8 cellular contexts compared by ENCODE assay signal in the genomic region with DNA sequence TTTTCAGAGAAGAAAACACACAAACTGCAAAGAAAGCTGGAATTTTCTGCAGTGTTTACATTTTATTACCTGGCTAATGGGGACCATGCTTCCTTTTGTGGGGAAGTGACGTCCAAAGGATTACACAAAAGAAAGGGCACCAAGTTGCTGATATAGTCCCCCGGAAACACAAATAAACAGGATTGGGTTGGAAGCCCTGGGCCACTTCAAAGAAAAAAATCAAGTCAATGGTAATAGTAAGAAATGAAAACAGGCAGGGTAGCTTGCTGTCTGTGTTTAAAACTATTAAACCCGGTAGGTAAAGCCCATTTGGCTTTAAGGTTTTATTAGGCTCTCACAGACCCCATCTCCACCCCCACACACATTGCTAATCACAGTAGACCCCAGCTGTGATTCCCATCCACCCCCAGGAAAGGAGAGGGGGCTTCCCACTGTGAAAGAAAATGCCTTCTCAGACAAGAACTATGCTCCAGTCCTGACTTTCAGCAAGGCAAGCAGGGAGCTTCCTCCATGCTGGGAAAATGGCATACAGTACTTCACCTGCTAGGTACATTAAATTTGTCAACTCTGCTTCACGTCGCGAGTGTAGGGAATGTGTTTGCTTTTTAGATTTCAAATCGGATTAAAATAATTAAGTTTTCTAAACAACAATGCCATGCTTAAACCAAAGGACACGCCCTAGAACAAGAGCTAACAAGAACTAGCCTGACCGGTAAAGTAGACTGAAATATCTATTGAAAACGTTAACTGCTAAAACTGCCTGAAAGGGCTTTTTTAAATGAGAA. TPM values are rescaled to one million over a fixed set of nuclear protein-coding genes. Genes with fewer than 3 reads are reported as not detected.
DNase-seq lines count a peak whose midpoint lies in the region; ATAC-seq lines count a peak whose summit lies in the region.

No MANE protein-coding gene starts in this region.

- H3K9me3 ChIP-seq in iPS-18c (ENCODE audit: control insufficient read depth, insufficient read depth, low read length), result no peaks in the 10 kb centered on the region
- H3K9me3 ChIP-seq in stomach smooth muscle (ENCODE audit: control insufficient read depth in 2 of 2, low read length in 2 of 2), result no peaks in the 10 kb centered on the region

- peak overlapping the region; percentile 68 to 82 for H3K9ac ChIP-seq in stomach smooth muscle (ENCODE audit: low read length in 2 of 2)

- DNase-seq in stimulated activated naive CD8-positive, alpha-beta T cell treated with anti-CD3 and anti-CD28 coated beads, Interleukin-15, Interleukin-2, amounts not matched to agents 100 U/mL and 50 U/mL, for 24 hours, result no peak
- DNase-seq in activated T-helper 1 cell treated with anti-CD3 and anti-CD28 coated beads, Interleukin-12 subunit alpha, Interleukin-12 subunit beta, Interleukin-2, Interleukin-4 antibody, amounts not matched to agents 30 ng/mL and 10 ng/mL and 1 ng/mL, durations not matched to agents 14 hours and 24 hours and 36 hours (ENCODE audit: low spot score), result no peak
- DNase-seq in NCI-H2227 treated with DMSO at 0.1 percent for 48 hours (lab: John Stamatoyannopoulos, UW), result no peak

- no peak overlapping the region for H3K27ac Mint-ChIP-seq in stimulated activated naive CD8-positive, alpha-beta T cell treated with anti-CD3 and anti-CD28 coated beads, Interleukin-15, Interleukin-2, amounts not matched to agents 100 ng/mL and 50 ng/mL, for 24 hours
- H3K27ac Mint-ChIP-seq in activated T-helper 1 cell treated with anti-CD3 and anti-CD28 coated beads, Interleukin-12 subunit alpha, Interleukin-12 subunit beta, Interleukin-2, Interleukin-4 antibody, amounts not matched to agents 30 ng/mL and 10 ng/mL and 1 ng/mL, durations not matched to agents 14 hours and 24 hours and 36 hours, result peak overlapping the region; percentile 41

- H3K27me3 ChIP-seq in stomach smooth muscle (ENCODE audit: control insufficient read depth in 1 of 2, insufficient read depth in 2 of 2, low read length in 2 of 2), result no peaks in the 10 kb centered on the region

- peaks cover 60% of the 10 kb centered on the region for H3K27me3 Mint-ChIP-seq in stimulated activated naive CD8-positive, alpha-beta T cell treated with anti-CD3 and anti-CD28 coated beads, Interleukin-15, Interleukin-2, amounts not matched to agents 100 ng/mL and 50 ng/mL, for 24 hours
- peaks cover 21% of the 10 kb centered on the region for H3K27me3 Mint-ChIP-seq in activated T-helper 1 cell treated with anti-CD3 and anti-CD28 coated beads, Interleukin-12 subunit alpha, Interleukin-12 subunit beta, Interleukin-2, Interleukin-4 antibody, amounts not matched to agents 30 ng/mL and 10 ng/mL and 1 ng/mL, durations not matched to agents 14 hours and 24 hours and 36 hours (ENCODE audit: insufficient read depth)

- no peaks in the 10 kb centered on the region for H3K36me3 Mint-ChIP-seq in stimulated activated naive CD8-positive, alpha-beta T cell treated with anti-CD3 and anti-CD28 coated beads, Interleukin-15, Interleukin-2, amounts not matched to agents 100 ng/mL and 50 ng/mL, for 24 hours (ENCODE audit: low read depth)
- peaks cover 2% of the 10 kb centered on the region for H3K36me3 Mint-ChIP-seq in activated T-helper 1 cell treated with anti-CD3 and anti-CD28 coated beads, Interleukin-12 subunit alpha, Interleukin-12 subunit beta, Interleukin-2, Interleukin-4 antibody, amounts not matched to agents 30 ng/mL and 10 ng/mL and 1 ng/mL, durations not matched to agents 14 hours and 24 hours and 36 hours (ENCODE audit: low read depth)

- H3K4me1 Mint-ChIP-seq in stimulated activated naive CD8-positive, alpha-beta T cell treated with anti-CD3 and anti-CD28 coated beads, Interleukin-15, Interleukin-2, amounts not matched to agents 100 ng/mL and 50 ng/mL, for 24 hours (ENCODE audit: low read depth), result peaks cover 23% of the 10 kb centered on the region
- H3K4me1 Mint-ChIP-seq in activated T-helper 1 cell treated with anti-CD3 and anti-CD28 coated beads, Interleukin-12 subunit alpha, Interleukin-12 subunit beta, Interleukin-2, Interleukin-4 antibody, amounts not matched to agents 30 ng/mL and 10 ng/mL and 1 ng/mL, durations not matched to agents 14 hours and 24 hours and 36 hours (ENCODE audit: low read depth), result peaks cover 29% of the 10 kb centered on the region

- intact Hi-C loops in activated T-helper 1 cell treated with anti-CD3 and anti-CD28 coated beads, Interleukin-12 subunit alpha, Interleukin-12 subunit beta, Interleukin-2, Interleukin-4 antibody, amounts not matched to agents 30 ng/mL and 10 ng/mL and 1 ng/mL, durations not matched to agents 14 hours and 24 hours and 36 hours (cut with micrococcal nuclease), result loop anchor here (5.0 to 10.0 kb wide), 5 partner anchors 56 to 881 kb away; a partner anchor contains a TSS

- H3K4me3 ChIP-seq in iPS-18c (ENCODE audit: insufficient read depth, low read depth, low read length) (peak overlapping the region; percentile 81), stomach smooth muscle (ENCODE audit: low read length in 2 of 2) (peak overlapping the region; percentile 82 to 83)

- H3K27ac ChIP-seq in stomach smooth muscle (ENCODE audit: low read length), result no peak overlapping the region

- no peaks in the 10 kb centered on the region for H3K9me3 Mint-ChIP-seq in stimulated activated naive CD8-positive, alpha-beta T cell treated with anti-CD3 and anti-CD28 coated beads, Interleukin-15, Interleukin-2, amounts not matched to agents 100 ng/mL and 50 ng/mL, for 24 hours
- H3K9me3 Mint-ChIP-seq in activated T-helper 1 cell treated with anti-CD3 and anti-CD28 coated beads, Interleukin-12 subunit alpha, Interleukin-12 subunit beta, Interleukin-2, Interleukin-4 antibody, amounts not matched to agents 30 ng/mL and 10 ng/mL and 1 ng/mL, durations not matched to agents 14 hours and 24 hours and 36 hours, result no peaks in the 10 kb centered on the region

- peak overlapping the region; percentile 86 for H3K4me3 Mint-ChIP-seq in stimulated activated naive CD8-positive, alpha-beta T cell treated with anti-CD3 and anti-CD28 coated beads, Interleukin-15, Interleukin-2, amounts not matched to agents 100 ng/mL and 50 ng/mL, for 24 hours
- H3K4me3 Mint-ChIP-seq in activated T-helper 1 cell treated with anti-CD3 and anti-CD28 coated beads, Interleukin-12 subunit alpha, Interleukin-12 subunit beta, Interleukin-2, Interleukin-4 antibody, amounts not matched to agents 30 ng/mL and 10 ng/mL and 1 ng/mL, durations not matched to agents 14 hours and 24 hours and 36 hours, result peak overlapping the region; percentile 90

- no peak for ATAC-seq in stimulated activated naive CD8-positive, alpha-beta T cell treated with anti-CD3 and anti-CD28 coated beads, Interleukin-15, Interleukin-2, amounts not matched to agents 100 U/mL and 50 U/mL, for 24 hours
- ATAC-seq in GM21423 (IDR thresholded peaks at IDR 0.05; ENCODE audit: unreplicated experiment), result no peak
- no peak for ATAC-seq in HG02884 (IDR thresholded peaks at IDR 0.05; ENCODE audit: unreplicated experiment)

- no peaks in the 10 kb centered on the region for H3K36me3 ChIP-seq in stomach smooth muscle (ENCODE audit: control insufficient read depth in 2 of 2, insufficient read depth in 2 of 2, low read length in 2 of 2)

- H3K4me1 ChIP-seq in stomach smooth muscle (ENCODE audit: control insufficient read depth, insufficient read depth, low read length), result peaks cover 8% of the 10 kb centered on the region

RNA-seq across cellular contexts. Expression of a gene that starts 1.1 kb away (rescaled TPM):
- 5.6 and 5.7 TPM in 2 replicates for total RNA-seq in activated T-helper 1 cell treated with anti-CD3 and anti-CD28 coated beads, Interleukin-12 subunit alpha, Interleukin-12 subunit beta, Interleukin-2, Interleukin-4 antibody, amounts not matched to agents 30 ng/mL and 10 ng/mL and 1 ng/mL, durations not matched to agents 14 hours and 24 hours and 36 hours

RNA-seq across cellular contexts. Expression of a gene that starts 55.7 kb away (rescaled TPM):
- 0.22 and 0.29 TPM in 2 replicates for total RNA-seq in activated T-helper 1 cell treated with anti-CD3 and anti-CD28 coated beads, Interleukin-12 subunit alpha, Interleukin-12 subunit beta, Interleukin-2, Interleukin-4 antibody, amounts not matched to agents 30 ng/mL and 10 ng/mL and 1 ng/mL, durations not matched to agents 14 hours and 24 hours and 36 hours
